1 cellular context compared by ENCODE assay signal in genomic region chr19:19171821-19172532, GRCh38.
TF ChIP-seq lines count a peak whose summit lies in the region.

No MANE protein-coding gene starts in this region.

TF ChIP-seq in HepG2, 621 proteins besides CTCF, POLR2A, EP300 and RAD21 (continues in another document):
- TF ChIP-seq ZNF614 (CRISPR knock-in tag; IDR thresholded peaks at IDR 0.05; ENCODE audit: borderline replicate concordance) (peak; percentile 16; the same call in 1 of the 2 replicates), SSRP1 (CRISPR knock-in tag; IDR thresholded peaks at IDR 0.05) (peak; percentile 16; the same call in 1 of the 2 replicates), YY1 (IDR thresholded peaks at IDR 0.05; ENCODE audit: insufficient read depth, insufficient replicate concordance, low read depth, low read length) (peak; percentile 39), KLF6 (CRISPR knock-in tag; IDR thresholded peaks at IDR 0.05) (peak; percentile 91), ESRRA (CRISPR knock-in tag; IDR thresholded peaks at IDR 0.05; ENCODE audit: low read depth) (no peak), ZBTB10 (CRISPR knock-in tag; IDR thresholded peaks at IDR 0.05; ENCODE audit: borderline replicate concordance) (peak; percentile 95), NFE2 (CRISPR knock-in tag; IDR thresholded peaks at IDR 0.05) (no peak), MAZ (IDR thresholded peaks at IDR 0.05; ENCODE audit: borderline replicate concordance, low read depth, low read length) (peak; percentile 57; the same call in 1 of the 2 replicates), MAZ (CRISPR knock-in tag; IDR thresholded peaks at IDR 0.05; ENCODE audit: low read depth) (peak; percentile 86), ZFP36 (IDR thresholded peaks at IDR 0.05; ENCODE audit: borderline replicate concordance, low read depth, low read length, partially characterized antibody) (no peak), ZC3H13 (CRISPR knock-in tag; IDR thresholded peaks at IDR 0.05) (no peak), GATAD1 (CRISPR knock-in tag; IDR thresholded peaks at IDR 0.05) (peak; percentile 48; the same call in 1 of the 2 replicates), ZNF12 (CRISPR knock-in tag; IDR thresholded peaks at IDR 0.05) (peak; percentile 46; the same call in 1 of the 2 replicates), IRF2 (CRISPR knock-in tag; IDR thresholded peaks at IDR 0.05) (no peak), ZNF746 (CRISPR knock-in tag; IDR thresholded peaks at IDR 0.05) (peak; percentile 61; the same call in 1 of the 2 replicates), SKI (IDR thresholded peaks at IDR 0.05; ENCODE audit: partially characterized antibody) (no peak), CCDC6 (CRISPR knock-in tag; IDR thresholded peaks at IDR 0.05) (peak; percentile 76; the same call in 1 of the 2 replicates), KLF13 (CRISPR knock-in tag; IDR thresholded peaks at IDR 0.05) (0 out of 2 replicates have a peak, but pooled peaks have one; percentile 40), GABPB1 (CRISPR knock-in tag; IDR thresholded peaks at IDR 0.05) (peak; percentile 73), PAWR (CRISPR knock-in tag; IDR thresholded peaks at IDR 0.05; ENCODE audit: borderline replicate concordance) (no peak), UBTF (CRISPR knock-in tag; IDR thresholded peaks at IDR 0.05) (peak; percentile 77), RXRB (CRISPR knock-in tag; IDR thresholded peaks at IDR 0.05; ENCODE audit: borderline replicate concordance) (peak; percentile 70), ZKSCAN8 (CRISPR knock-in tag; IDR thresholded peaks at IDR 0.05; ENCODE audit: borderline replicate concordance) (0 out of 2 replicates have a peak, but pooled peaks have one; percentile 57), SIX1 (CRISPR knock-in tag; IDR thresholded peaks at IDR 0.05; ENCODE audit: borderline replicate concordance) (peak; percentile 88), CBX5 (CRISPR knock-in tag; IDR thresholded peaks at IDR 0.05; ENCODE audit: borderline replicate concordance) (peak; percentile 89; the same call in 1 of the 2 replicates), KLF16 (CRISPR knock-in tag; IDR thresholded peaks at IDR 0.05) (peak in 1 of 2 experiments; percentile 65; a peak in 1 of 4 replicates), ZNF317 (CRISPR knock-in tag; IDR thresholded peaks at IDR 0.05) (no peak), TSC22D2 (CRISPR knock-in tag; IDR thresholded peaks at IDR 0.05; ENCODE audit: borderline replicate concordance) (peak; percentile 59; the same call in 1 of the 2 replicates), HOXA5 (CRISPR knock-in tag; IDR thresholded peaks at IDR 0.05) (peak; percentile 71; the same call in 1 of the 2 replicates), RARA (CRISPR knock-in tag; IDR thresholded peaks at IDR 0.05) (peak; percentile 47), ZMYM3 (CRISPR knock-in tag; IDR thresholded peaks at IDR 0.05) (peak; percentile 69; the same call in 1 of the 2 replicates), CEBPB (IDR thresholded peaks at IDR 0.05; ENCODE audit: borderline replicate concordance, low read depth, low read length) (peak; percentile 95), CEBPG (CRISPR knock-in tag; IDR thresholded peaks at IDR 0.05) (peak; percentile 99), POLR2G (IDR thresholded peaks at IDR 0.05; ENCODE audit: low read depth, low read length) (peak; percentile 52), ZNF674 (CRISPR knock-in tag; IDR thresholded peaks at IDR 0.05; ENCODE audit: low read depth) (0 out of 2 replicates have a peak, but pooled peaks have one; percentile 34), ZNF564 (CRISPR knock-in tag; IDR thresholded peaks at IDR 0.05) (peak; percentile 68; the same call in 1 of the 2 replicates), SALL2 (CRISPR knock-in tag; IDR thresholded peaks at IDR 0.05) (peak; percentile 25; the same call in 1 of the 2 replicates), HOXA3 (CRISPR knock-in tag; IDR thresholded peaks at IDR 0.05) (peak; percentile 41; the same call in 1 of the 2 replicates), ZNF878 (CRISPR knock-in tag; IDR thresholded peaks at IDR 0.05) (peak; percentile 87), ZNF580 (CRISPR knock-in tag; IDR thresholded peaks at IDR 0.05; ENCODE audit: borderline replicate concordance, low read depth) (0 out of 2 replicates have a peak, but pooled peaks have one; percentile 46), ZNF331 (CRISPR knock-in tag; IDR thresholded peaks at IDR 0.05) (peak; percentile 25; the same call in 1 of the 2 replicates), PCBP1 (IDR thresholded peaks at IDR 0.05; ENCODE audit: borderline replicate concordance, low read depth, low read length) (peak; percentile 91; the same call in 1 of the 2 replicates), MBD4 (IDR thresholded peaks at IDR 0.05; ENCODE audit: borderline replicate concordance, low read length) (no peak), ATF2 (CRISPR knock-in tag; IDR thresholded peaks at IDR 0.05) (peak; percentile 88), FOXP1 (IDR thresholded peaks at IDR 0.05) (no peak), FOXP1 (CRISPR knock-in tag; IDR thresholded peaks at IDR 0.05) (peak; percentile 62), NPAS2 (CRISPR knock-in tag; IDR thresholded peaks at IDR 0.05; ENCODE audit: borderline replicate concordance) (no peak), ZNF709 (CRISPR knock-in tag; IDR thresholded peaks at IDR 0.05) (0 out of 2 replicates have a peak, but pooled peaks have one; percentile 55), PPARG (CRISPR knock-in tag; conservative IDR thresholded peaks at IDR 0.05) (0 out of 2 replicates have a peak, but pooled peaks have one; percentile 48), SPEN (CRISPR knock-in tag; IDR thresholded peaks at IDR 0.05; ENCODE audit: low read depth) (peak; percentile 26; the same call in 1 of the 2 replicates), SIX4 (CRISPR knock-in tag; IDR thresholded peaks at IDR 0.05) (peak; percentile 97), SP1 (IDR thresholded peaks at IDR 0.05) (no peak), SP1 (CRISPR knock-in tag; IDR thresholded peaks at IDR 0.05) (peak; percentile 53; the same call in 1 of the 2 replicates), PITX1 (CRISPR knock-in tag; IDR thresholded peaks at IDR 0.05) (peak; percentile 45), MED1 (CRISPR knock-in tag; IDR thresholded peaks at IDR 0.05) (peak; percentile 67; the same call in 1 of the 2 replicates), FOXA1 (IDR thresholded peaks at IDR 0.05) (no peak), FOXA1 (CRISPR knock-in tag; IDR thresholded peaks at IDR 0.05) (peak; percentile 95), ZNF619 (CRISPR knock-in tag; IDR thresholded peaks at IDR 0.05) (peak; percentile 71; the same call in 1 of the 2 replicates)
- TF ChIP-seq, protein P1, sequence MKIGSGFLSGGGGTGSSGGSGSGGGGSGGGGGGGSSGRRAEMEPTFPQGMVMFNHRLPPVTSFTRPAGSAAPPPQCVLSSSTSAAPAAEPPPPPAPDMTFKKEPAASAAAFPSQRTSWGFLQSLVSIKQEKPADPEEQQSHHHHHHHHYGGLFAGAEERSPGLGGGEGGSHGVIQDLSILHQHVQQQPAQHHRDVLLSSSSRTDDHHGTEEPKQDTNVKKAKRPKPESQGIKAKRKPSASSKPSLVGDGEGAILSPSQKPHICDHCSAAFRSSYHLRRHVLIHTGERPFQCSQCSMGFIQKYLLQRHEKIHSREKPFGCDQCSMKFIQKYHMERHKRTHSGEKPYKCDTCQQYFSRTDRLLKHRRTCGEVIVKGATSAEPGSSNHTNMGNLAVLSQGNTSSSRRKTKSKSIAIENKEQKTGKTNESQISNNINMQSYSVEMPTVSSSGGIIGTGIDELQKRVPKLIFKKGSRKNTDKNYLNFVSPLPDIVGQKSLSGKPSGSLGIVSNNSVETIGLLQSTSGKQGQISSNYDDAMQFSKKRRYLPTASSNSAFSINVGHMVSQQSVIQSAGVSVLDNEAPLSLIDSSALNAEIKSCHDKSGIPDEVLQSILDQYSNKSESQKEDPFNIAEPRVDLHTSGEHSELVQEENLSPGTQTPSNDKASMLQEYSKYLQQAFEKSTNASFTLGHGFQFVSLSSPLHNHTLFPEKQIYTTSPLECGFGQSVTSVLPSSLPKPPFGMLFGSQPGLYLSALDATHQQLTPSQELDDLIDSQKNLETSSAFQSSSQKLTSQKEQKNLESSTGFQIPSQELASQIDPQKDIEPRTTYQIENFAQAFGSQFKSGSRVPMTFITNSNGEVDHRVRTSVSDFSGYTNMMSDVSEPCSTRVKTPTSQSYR (CRISPR knock-in tag; IDR thresholded peaks at IDR 0.05; ENCODE audit: borderline replicate concordance) = peak; percentile 96
- TF ChIP-seq, protein P2, sequence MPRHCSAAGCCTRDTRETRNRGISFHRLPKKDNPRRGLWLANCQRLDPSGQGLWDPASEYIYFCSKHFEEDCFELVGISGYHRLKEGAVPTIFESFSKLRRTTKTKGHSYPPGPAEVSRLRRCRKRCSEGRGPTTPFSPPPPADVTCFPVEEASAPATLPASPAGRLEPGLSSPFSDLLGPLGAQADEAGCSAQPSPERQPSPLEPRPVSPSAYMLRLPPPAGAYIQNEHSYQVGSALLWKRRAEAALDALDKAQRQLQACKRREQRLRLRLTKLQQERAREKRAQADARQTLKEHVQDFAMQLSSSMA (CRISPR knock-in tag; IDR thresholded peaks at IDR 0.05) = no peak
- TF ChIP-seq, protein P3, sequence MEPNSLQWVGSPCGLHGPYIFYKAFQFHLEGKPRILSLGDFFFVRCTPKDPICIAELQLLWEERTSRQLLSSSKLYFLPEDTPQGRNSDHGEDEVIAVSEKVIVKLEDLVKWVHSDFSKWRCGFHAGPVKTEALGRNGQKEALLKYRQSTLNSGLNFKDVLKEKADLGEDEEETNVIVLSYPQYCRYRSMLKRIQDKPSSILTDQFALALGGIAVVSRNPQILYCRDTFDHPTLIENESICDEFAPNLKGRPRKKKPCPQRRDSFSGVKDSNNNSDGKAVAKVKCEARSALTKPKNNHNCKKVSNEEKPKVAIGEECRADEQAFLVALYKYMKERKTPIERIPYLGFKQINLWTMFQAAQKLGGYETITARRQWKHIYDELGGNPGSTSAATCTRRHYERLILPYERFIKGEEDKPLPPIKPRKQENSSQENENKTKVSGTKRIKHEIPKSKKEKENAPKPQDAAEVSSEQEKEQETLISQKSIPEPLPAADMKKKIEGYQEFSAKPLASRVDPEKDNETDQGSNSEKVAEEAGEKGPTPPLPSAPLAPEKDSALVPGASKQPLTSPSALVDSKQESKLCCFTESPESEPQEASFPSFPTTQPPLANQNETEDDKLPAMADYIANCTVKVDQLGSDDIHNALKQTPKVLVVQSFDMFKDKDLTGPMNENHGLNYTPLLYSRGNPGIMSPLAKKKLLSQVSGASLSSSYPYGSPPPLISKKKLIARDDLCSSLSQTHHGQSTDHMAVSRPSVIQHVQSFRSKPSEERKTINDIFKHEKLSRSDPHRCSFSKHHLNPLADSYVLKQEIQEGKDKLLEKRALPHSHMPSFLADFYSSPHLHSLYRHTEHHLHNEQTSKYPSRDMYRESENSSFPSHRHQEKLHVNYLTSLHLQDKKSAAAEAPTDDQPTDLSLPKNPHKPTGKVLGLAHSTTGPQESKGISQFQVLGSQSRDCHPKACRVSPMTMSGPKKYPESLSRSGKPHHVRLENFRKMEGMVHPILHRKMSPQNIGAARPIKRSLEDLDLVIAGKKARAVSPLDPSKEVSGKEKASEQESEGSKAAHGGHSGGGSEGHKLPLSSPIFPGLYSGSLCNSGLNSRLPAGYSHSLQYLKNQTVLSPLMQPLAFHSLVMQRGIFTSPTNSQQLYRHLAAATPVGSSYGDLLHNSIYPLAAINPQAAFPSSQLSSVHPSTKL (CRISPR knock-in tag; IDR thresholded peaks at IDR 0.05) = peak; percentile 56; the same call in 1 of the 2 replicates
